In genomic region chr10:97013568-97013967, GRCh38 we compare ENCODE assay signal across 22 cellular contexts.
"Had no signal": no experiment of that assay in that cellular context is flagged by ENCODE, and none has a peak within 500 bp of the region (broad histone marks: within the 10 kb centered on the region; RNA-seq: fewer than 3 reads in every experiment).

No MANE protein-coding gene starts in this region.

- H3K27me3 ChIP-seq: colonic mucosa, foreskin keratinocyte, neural progenitor cell, spleen had no signal

- H3K36me3 Mint-ChIP-seq: immature natural killer cell; neural progenitor cell; stimulated activated memory B cell treated with anti-CD40 and anti-IgM and Interleukin-4, amounts not matched to agents 10 μg/mL and 1 μg/mL and 100 μg/mL, for 72 hours had no signal

- H3K4me3 Mint-ChIP-seq: immature natural killer cell; naive thymus-derived CD8-positive, alpha-beta T cell; neural progenitor cell; stimulated activated memory B cell treated with anti-CD40 and anti-IgM and Interleukin-4, amounts not matched to agents 10 μg/mL and 1 μg/mL and 100 μg/mL, for 72 hours; stimulated activated naive CD8-positive, alpha-beta T cell treated with anti-CD3 and anti-CD28 coated beads, Interleukin-15, Interleukin-2, amounts not matched to agents 100 ng/mL and 50 ng/mL, for 24 hours had no signal

- H3K9me3 Mint-ChIP-seq: stimulated activated memory B cell treated with anti-CD40 and anti-IgM and Interleukin-4, amounts not matched to agents 10 μg/mL and 1 μg/mL and 100 μg/mL, for 72 hours; stimulated activated naive CD8-positive, alpha-beta T cell treated with anti-CD3 and anti-CD28 coated beads, Interleukin-15, Interleukin-2, amounts not matched to agents 100 ng/mL and 50 ng/mL, for 24 hours had no signal

- H3K4me2 ChIP-seq: neural progenitor cell had no signal

- H3K9ac ChIP-seq: neural progenitor cell, parathyroid adenoma had no signal

- H3K27ac ChIP-seq: colonic mucosa, foreskin keratinocyte, neural progenitor cell, parathyroid adenoma, psoas muscle, spleen, thoracic aorta had no signal

- H3K27me3 Mint-ChIP-seq: naive thymus-derived CD8-positive, alpha-beta T cell; stimulated activated naive CD8-positive, alpha-beta T cell treated with anti-CD3 and anti-CD28 coated beads, Interleukin-15, Interleukin-2, amounts not matched to agents 100 ng/mL and 50 ng/mL, for 24 hours had no signal

- FAIRE-seq: endothelial cell of umbilical vein had no signal

- H3K79me2 ChIP-seq: parathyroid adenoma had no signal

- H2AFZ ChIP-seq: neural progenitor cell, parathyroid adenoma had no signal

- H3K9me3 ChIP-seq: colonic mucosa, mucosa of descending colon, psoas muscle, thoracic aorta had no signal

- H3K27ac Mint-ChIP-seq: neural progenitor cell; stimulated activated memory B cell treated with anti-CD40 and anti-IgM and Interleukin-4, amounts not matched to agents 10 μg/mL and 1 μg/mL and 100 μg/mL, for 72 hours; stimulated activated naive CD8-positive, alpha-beta T cell treated with anti-CD3 and anti-CD28 coated beads, Interleukin-15, Interleukin-2, amounts not matched to agents 100 ng/mL and 50 ng/mL, for 24 hours had no signal

- H3K36me3 ChIP-seq: colonic mucosa, neural progenitor cell, spleen, thoracic aorta had no signal

- H3K4me3 ChIP-seq: colonic mucosa, mucosa of descending colon, neural progenitor cell, psoas muscle, spleen, thoracic aorta had no signal

- H3K4me1 ChIP-seq: colonic mucosa, foreskin keratinocyte, parathyroid adenoma had no signal

- DNase-seq: colonic mucosa; dermis blood vessel endothelial cell; erythroblast; foreskin keratinocyte; immature natural killer cell; left colon; mesendoderm; mucosa of descending colon; naive thymus-derived CD8-positive, alpha-beta T cell; occipital lobe; psoas muscle; retina; spleen; stimulated activated CD4-positive, alpha-beta T cell treated with anti-CD3 and anti-CD28 coated beads, Interleukin-15, amount 100 ng/mL, for 24 hours; stimulated activated CD4-positive, alpha-beta T cell treated with anti-CD3 and anti-CD28 coated beads, Interleukin-1b, Interleukin-23, amount 100 ng/mL, for 48 hours; stimulated activated CD4-positive, alpha-beta T cell treated with anti-CD3 and anti-CD28 coated beads, Interleukin-4, amount 100 ng/mL, for 24 hours had no signal
